Comparison of ENCODE assay signal across 15 cellular contexts in genomic region chr1:155759966-155760630, GRCh38.
DNase-seq lines count a peak whose midpoint lies in the region; ATAC-seq, FAIRE-seq and TF ChIP-seq lines count a peak whose summit lies in the region.
"Had no signal": no experiment of that assay in that cellular context is flagged by ENCODE, and none has a peak within 500 bp of the region (broad histone marks: within the 10 kb centered on the region; RNA-seq: fewer than 3 reads in every experiment).

No MANE protein-coding gene starts in this region.

- no peaks in the 10 kb centered on the region for H3K79me2 ChIP-seq in astrocyte (ENCODE audit: insufficient read depth, low read length)

- H3K9ac ChIP-seq in astrocyte (ENCODE audit: low read length) (no peak overlapping the region), iPS-15b (ENCODE audit: low read depth, low read length) (peak overlapping the region; percentile 16)

- FAIRE-seq in astrocyte (lab: Jason Lieb, UNC), result no peak
- FAIRE-seq: HepG2 had no signal

- TF ChIP-seq EP300 in Ishikawa (IDR thresholded peaks at IDR 0.05; ENCODE audit: borderline replicate concordance), result no peak

- H3K36me3 ChIP-seq in astrocyte (ENCODE audit: insufficient read depth, low read length) (peaks cover 55% of the 10 kb centered on the region), iPS-15b (ENCODE audit: control insufficient read depth, insufficient read depth, low read length) (peaks cover 38% of the 10 kb centered on the region), body of pancreas (replicated peaks in 1 of 2; ENCODE audit: insufficient read depth in 1 of 2, low read depth in 2 of 2) (peaks cover 0 to 26% of the 10 kb centered on the region in 2 donors)

- 97 to 98% methylated on average over 4 of the region's 4 CpGs for WGBS in body of pancreas, 2 donors

- H3K27ac Mint-ChIP-seq in astrocyte (ENCODE audit: unreplicated experiment), result no peak overlapping the region

- H3K27me3 ChIP-seq in astrocyte (ENCODE audit: insufficient read depth, low read length), result no peaks in the 10 kb centered on the region
- no peaks in the 10 kb centered on the region for H3K27me3 ChIP-seq in iPS-15b (ENCODE audit: control insufficient read depth, insufficient read depth, low read length)
- no peaks in the 10 kb centered on the region for H3K27me3 ChIP-seq in body of pancreas

- intact Hi-C loops in body of pancreas (cut with DNase I), result no loop called here

- H3K27ac ChIP-seq in astrocyte (ENCODE audit: low read depth, low read length) (no peak overlapping the region), body of pancreas (no peak overlapping the region)
- H3K27ac ChIP-seq: HL-60 had no signal

- ATAC-seq in body of pancreas (no peak), GM18909 (IDR thresholded peaks at IDR 0.05; ENCODE audit: poor library complexity, unreplicated experiment) (no peak), HG03457 (IDR thresholded peaks at IDR 0.05; ENCODE audit: unreplicated experiment) (no peak)
- ATAC-seq: HepG2 had no signal

- H3K4me3 ChIP-seq in AG10803 (ENCODE audit: low read length) (no peak overlapping the region), astrocyte (ENCODE audit: insufficient read depth, low read depth, low read length) (no peak overlapping the region), iPS-15b (ENCODE audit: low read depth, low read length) (no peak overlapping the region), body of pancreas (no peak overlapping the region)

- H3K4me3 Mint-ChIP-seq in astrocyte (ENCODE audit: unreplicated experiment), result no peak overlapping the region

- peak; percentile 0 for DNase-seq in AG10803 (ENCODE audit: low read depth)
- DNase-seq in astrocyte (ENCODE audit: low read depth), result peak; percentile 16
- DNase-seq in body of pancreas, result no peak
- DNase-seq in GOT3 (lab: John Stamatoyannopoulos, UW), result no peak
- DNase-seq: Calu3, NCI-H1930, NCI-H2171 treated with DMSO at 0.1 percent for 48 hours, NCI-H510A, NCI-H82 had no signal

- H2AFZ ChIP-seq in astrocyte (ENCODE audit: low read depth, low read length), result no peak overlapping the region

- H3K4me1 ChIP-seq in astrocyte (ENCODE audit: insufficient read depth, low read length) (no peaks in the 10 kb centered on the region), iPS-15b (ENCODE audit: control insufficient read depth, insufficient read depth, low read length) (no peaks in the 10 kb centered on the region), body of pancreas (no peaks in the 10 kb centered on the region)

- no peaks in the 10 kb centered on the region for H3K4me1 Mint-ChIP-seq in astrocyte (ENCODE audit: low read depth, unreplicated experiment)

- no peaks in the 10 kb centered on the region for H4K20me1 ChIP-seq in astrocyte (ENCODE audit: insufficient read depth, low read length)

- TF ChIP-seq RAD21 in Ishikawa (IDR thresholded peaks at IDR 0.05; ENCODE audit: low read depth), result no peak

- TF ChIP-seq CTCF in AG10803 (conservative IDR thresholded peaks at IDR 0.05; ENCODE audit: low read length) (no peak), astrocyte (IDR thresholded peaks at IDR 0.05; ENCODE audit: insufficient read depth, low read depth, low read length) (no peak), body of pancreas (IDR thresholded peaks at IDR 0.05) (no peak)

- H3K27me3 Mint-ChIP-seq in astrocyte (ENCODE audit: low read depth, unreplicated experiment), result no peaks in the 10 kb centered on the region

- H3K4me2 ChIP-seq in astrocyte (ENCODE audit: low read length), result no peak overlapping the region

- H3K36me3 Mint-ChIP-seq in astrocyte (ENCODE audit: low read depth, unreplicated experiment), result peaks cover 37% of the 10 kb centered on the region

- H3K9me3 ChIP-seq in astrocyte (ENCODE audit: insufficient read depth, low read depth, low read length) (no peaks in the 10 kb centered on the region), iPS-15b (ENCODE audit: control insufficient read depth, insufficient read depth, low read length) (no peaks in the 10 kb centered on the region), body of pancreas (no peaks in the 10 kb centered on the region)

- no peaks in the 10 kb centered on the region for H3K9me3 Mint-ChIP-seq in astrocyte (ENCODE audit: unreplicated experiment)

- no peak for TF ChIP-seq POLR2A in body of pancreas (IDR thresholded peaks at IDR 0.05)

TF ChIP-seq in Ishikawa, 13 proteins besides CTCF, POLR2A, EP300 and RAD21:
- TF ChIP-seq MAX (IDR thresholded peaks at IDR 0.05) (no peak), NFIC (IDR thresholded peaks at IDR 0.05) (0 out of 2 replicates have a peak, but pooled peaks have one; percentile 17)

Comparison
In these comparisons a context has a peak if more than half of its experiments do, and no peak if none do; other contexts are left out.
1. DNase-seq: peak in AG10803 (single experiment) and astrocyte (single experiment); none in body of pancreas (0 of 4) and GOT3 (single experiment).